ENCODE assay signal across 17 cellular contexts in genomic region chr10:86449926-86450558, GRCh38.
DNase-seq lines count a peak whose midpoint lies in the region; ATAC-seq, FAIRE-seq and TF ChIP-seq lines count a peak whose summit lies in the region.
"Had no signal": no experiment of that assay in that cellular context is flagged by ENCODE, and none has a peak within 500 bp of the region (broad histone marks: within the 10 kb centered on the region; RNA-seq: fewer than 3 reads in every experiment).

No MANE protein-coding gene starts in this region.

- peaks cover 89% of the 10 kb centered on the region for H3K36me3 Mint-ChIP-seq in CD4-positive, alpha-beta T cell (ENCODE audit: low read depth)
- peaks cover 20 to 65% (median 42%) of the 10 kb centered on the region in 5 donors for H3K36me3 Mint-ChIP-seq in naive thymus-derived CD4-positive, alpha-beta T cell

- no peaks in the 10 kb centered on the region for H3K27me3 ChIP-seq in CD4-positive, alpha-beta T cell (ENCODE audit: control insufficient read depth, insufficient read depth, low read length)
- no peaks in the 10 kb centered on the region for H3K27me3 ChIP-seq in naive thymus-derived CD4-positive, alpha-beta T cell (ENCODE audit: control insufficient read depth in 2 of 2, insufficient read depth in 2 of 2, low read length in 2 of 2)
- H3K27me3 ChIP-seq: esophagus squamous epithelium, heart left ventricle had no signal

- CTCF ChIA-PET in CD4-positive, alpha-beta T cell (lab: Charles Lee): no interaction called here
- CTCF ChIA-PET in naive thymus-derived CD4-positive, alpha-beta T cell (lab: Charles Lee): no interaction called here

- no peak for TF ChIP-seq CTCF in CD4-positive, alpha-beta T cell (IDR thresholded peaks at IDR 0.05)

- no peak overlapping the region for H3K27ac ChIP-seq in CD4-positive, alpha-beta T cell (ENCODE audit: low read depth, low read length)
- H3K27ac ChIP-seq in naive thymus-derived CD4-positive, alpha-beta T cell (ENCODE audit: low read depth, low read length): no peak overlapping the region
- H3K27ac ChIP-seq: esophagus squamous epithelium, KMS-11 had no signal

- peak; percentile 35 for FAIRE-seq in GM18507 (lab: Jason Lieb, UNC)
- FAIRE-seq: keratinocyte had no signal

- peaks cover 38% of the 10 kb centered on the region for H3K4me1 Mint-ChIP-seq in CD4-positive, alpha-beta T cell (ENCODE audit: low read depth)
- H3K4me1 Mint-ChIP-seq in naive thymus-derived CD4-positive, alpha-beta T cell: peaks cover 15 to 48% (median 37%) of the 10 kb centered on the region in 7 donors

- no peak overlapping the region for H3K4me3 Mint-ChIP-seq in CD4-positive, alpha-beta T cell
- H3K4me3 Mint-ChIP-seq in naive thymus-derived CD4-positive, alpha-beta T cell: peak overlapping the region in 7 of 10 donors; percentile 3 to 63 (median 31)

- no peaks in the 10 kb centered on the region for H3K27me3 Mint-ChIP-seq in CD4-positive, alpha-beta T cell
- H3K27me3 Mint-ChIP-seq in naive thymus-derived CD4-positive, alpha-beta T cell: no peaks in the 10 kb centered on the region

- no peak for DNase-seq in CD4-positive, alpha-beta T cell
- DNase-seq in GM18507 (ENCODE audit: extremely low spot score, insufficient read length, low read depth) (no peak), SKM-1 treated with dmso at 0.1 percent for 144 hours (lab: John Stamatoyannopoulos, UW; ENCODE audit: unreplicated experiment) (peak; percentile 69), NCI-H1694 (lab: John Stamatoyannopoulos, UW) (no peak), germinal center (ENCODE audit: low spot score) (no peak)
- DNase-seq in naive thymus-derived CD4-positive, alpha-beta T cell: peak in 2 of 9 donors; percentile 8 to 20
- DNase-seq: dermis blood vessel endothelial cell; esophagus squamous epithelium; heart left ventricle; midbrain; stimulated activated naive CD4-positive, alpha-beta T cell; T-helper 2 cell had no signal

- POLR2A ChIA-PET in CD4-positive, alpha-beta T cell (lab: Charles Lee): interaction anchor here (2.2 kb wide), 1 partner anchor 50 kb away, joined by 5 read pairs; no protein-coding TSS in a partner anchor
- POLR2A ChIA-PET in naive thymus-derived CD4-positive, alpha-beta T cell (lab: Charles Lee): no interaction called here

- peak overlapping the region; percentile 81 for H3K27ac Mint-ChIP-seq in CD4-positive, alpha-beta T cell
- H3K27ac Mint-ChIP-seq in naive thymus-derived CD4-positive, alpha-beta T cell: peak overlapping the region; percentile 2 to 85 (median 71)

- no peaks in the 10 kb centered on the region for H3K9me3 ChIP-seq in CD4-positive, alpha-beta T cell (ENCODE audit: control insufficient read depth, low read length)
- H3K9me3 ChIP-seq in naive thymus-derived CD4-positive, alpha-beta T cell (ENCODE audit: control insufficient read depth in 2 of 3, low read length in 3 of 3): no peaks in the 10 kb centered on the region
- H3K9me3 ChIP-seq: esophagus squamous epithelium, heart left ventricle had no signal

- no peak overlapping the region for H3K4me3 ChIP-seq in naive thymus-derived CD4-positive, alpha-beta T cell (ENCODE audit: low read length)
- H3K4me3 ChIP-seq: esophagus squamous epithelium, heart left ventricle, skin epidermis had no signal

- no peaks in the 10 kb centered on the region for H3K4me1 ChIP-seq in naive thymus-derived CD4-positive, alpha-beta T cell (ENCODE audit: control insufficient read depth in 2 of 2, insufficient read depth in 2 of 2, low read length in 2 of 2)

- peaks cover 4 to 49% (median 17%) of the 10 kb centered on the region in 3 experiments for H3K36me3 ChIP-seq in naive thymus-derived CD4-positive, alpha-beta T cell (ENCODE audit: control insufficient read depth in 2 of 3, insufficient read depth in 3 of 3, low read length in 3 of 3)

- intact Hi-C loops in CD4-positive, alpha-beta T cell (cut with DNase I, micrococcal nuclease): loop anchor here (5.0 to 10.0 kb wide), 2 partner anchors 48 to 65 kb away; no protein-coding TSS in a partner anchor
- intact Hi-C loops in naive thymus-derived CD4-positive, alpha-beta T cell (cut with micrococcal nuclease): loop anchor here (2.0 to 5.0 kb wide), 2 partner anchors 49 to 72 kb away; partner anchors contain the start of gene WAPL (in 1 of the 2)

- no peaks in the 10 kb centered on the region for H3K9me3 Mint-ChIP-seq in CD4-positive, alpha-beta T cell
- H3K9me3 Mint-ChIP-seq in naive thymus-derived CD4-positive, alpha-beta T cell: no peaks in the 10 kb centered on the region

- no peak for ATAC-seq in CD4-positive, alpha-beta T cell (ENCODE audit: poor library complexity)
- peak; percentile 41 for ATAC-seq in naive thymus-derived CD4-positive, alpha-beta T cell
- no peak for ATAC-seq in GM18858 (IDR thresholded peaks at IDR 0.05; ENCODE audit: unreplicated experiment)
- ATAC-seq: heart left ventricle, Panc1 had no signal
